ENCODE assay signal across 24 cellular contexts in genomic region chr7:70294512-70294911, GRCh38.
"Had no signal": no experiment of that assay in that cellular context is flagged by ENCODE, and none has a peak within 500 bp of the region (broad histone marks: within the 10 kb centered on the region; RNA-seq: fewer than 3 reads in every experiment).

No MANE protein-coding gene starts in this region.

- H3K27ac ChIP-seq: neutrophil, pancreas, right lobe of liver, sigmoid colon, stomach, thoracic aorta, tibial artery, transverse colon, upper lobe of right lung, vagina had no signal

- ATAC-seq: naive thymus-derived CD8-positive, alpha-beta T cell; natural killer cell treated with Interleukin-12 subunit alpha and Interleukin-12 subunit beta and Interleukin-15 and Interleukin-18, amount 100 ng/mL, for 72 hours; pancreas; right cardiac atrium; right lobe of liver; stimulated activated effector memory CD8-positive, alpha-beta T cell treated with anti-CD3 and anti-CD28 coated beads, Interleukin-12 subunit alpha, Interleukin-12 subunit beta, amount 100 ng/mL, for 72 hours; stimulated activated naive B cell treated with anti-CD40 and anti-IgM and Interleukin-4, amounts not matched to agents 10 μg/mL and 1 μg/mL and 100 μg/mL, for 72 hours; upper lobe of right lung had no signal

- H3K4me3 ChIP-seq: pancreas, right lobe of liver, sigmoid colon, stomach, thoracic aorta, tibial artery, transverse colon, upper lobe of right lung, vagina had no signal

- H3K27me3 ChIP-seq: neutrophil, pancreas, right lobe of liver, sigmoid colon, stomach, tibial artery, transverse colon, upper lobe of right lung, vagina had no signal

- H3K9me3 ChIP-seq: neutrophil, pancreas, right lobe of liver, sigmoid colon, stomach, thoracic aorta, tibial artery, transverse colon, upper lobe of right lung, vagina had no signal

- H3K36me3 ChIP-seq: neutrophil, pancreas, right lobe of liver, sigmoid colon, stomach, thoracic aorta, tibial artery, transverse colon, upper lobe of right lung, vagina had no signal

- DNase-seq: naive B cell; naive thymus-derived CD8-positive, alpha-beta T cell; nephron progenitor cell; nucleus accumbens; pancreas; right cardiac atrium; right lobe of liver; sigmoid colon; small intestine; stimulated activated CD4-positive, alpha-beta T cell treated with anti-CD3 and anti-CD28 coated beads, Interleukin-15, amount 100 ng/mL, for 24 hours; stimulated activated CD4-positive, alpha-beta T cell treated with anti-CD3 and anti-CD28 coated beads, Interleukin-2, amount 100 ng/mL, for 24 hours; stimulated activated CD4-positive, alpha-beta T cell treated with anti-CD3 and anti-CD28 coated beads, Interleukin-2, amount 100 ng/mL, for 48 hours; stimulated activated CD4-positive, alpha-beta T cell treated with anti-CD3 and anti-CD28 coated beads, Interleukin-4, amount 100 ng/mL, for 24 hours; stimulated activated naive B cell treated with anti-CD40 and anti-IgM and Interleukin-4, amounts not matched to agents 10 μg/mL and 1 μg/mL and 100 μg/mL, for 72 hours; stimulated activated naive CD4-positive, alpha-beta T cell treated with Interleukin-2 at 50 U/mL for 16 hours; stomach; tibial artery; transverse colon; upper lobe of right lung had no signal

- H3K4me1 ChIP-seq: pancreas, right lobe of liver, sigmoid colon, stomach, tibial artery, transverse colon, upper lobe of right lung, vagina had no signal
